ENCODE assay signal across 8 cellular contexts in genomic region chr7:127652333-127653248, GRCh38. TPM values are rescaled to one million over a fixed set of nuclear protein-coding genes. Genes with fewer than 3 reads are reported as not detected.
DNase-seq lines count a peak whose midpoint lies in the region; ATAC-seq, FAIRE-seq and TF ChIP-seq lines count a peak whose summit lies in the region.

No MANE protein-coding gene starts in this region.

- no peak for DNase-seq in Jurkat, Clone E6-1 (ENCODE audit: low read depth, low spot score)
- DNase-seq in astrocyte (ENCODE audit: low read depth) (peak; percentile 56), tibial artery (no peak), NCI-H226 (no peak)
- DNase-seq in stimulated activated naive CD4-positive, alpha-beta T cell treated with Interleukin-2 at 50 U/mL for 16 hours (lab: John Stamatoyannopoulos, UW): no peak

- peaks cover 6% of the 10 kb centered on the region for H3K36me3 ChIP-seq in astrocyte (ENCODE audit: insufficient read depth, low read length)
- no peaks in the 10 kb centered on the region for H3K36me3 ChIP-seq in tibial artery

- peak overlapping the region; percentile 83 for H2AFZ ChIP-seq in astrocyte (ENCODE audit: low read depth, low read length)

- H3K4me1 ChIP-seq in astrocyte (ENCODE audit: insufficient read depth, low read length) (peaks cover 25% of the 10 kb centered on the region), tibial artery (peaks cover 7 to 37% (median 24%) of the 10 kb centered on the region in 4 donors)

- intact Hi-C loops in tibial artery (cut with DNase I; ENCODE audit: low total_unique reads): loop anchor here (1.0 to 10.0 kb wide), 2 partner anchors 64 to 258 kb away; partner anchors contain the start of genes ARF5 and ZNF800

- H3K79me2 ChIP-seq in astrocyte (ENCODE audit: insufficient read depth, low read length): peaks cover 57% of the 10 kb centered on the region

- H3K4me3 ChIP-seq in Jurkat, Clone E6-1 (ENCODE audit: low read length): peak overlapping the region; percentile 93
- peak overlapping the region; percentile 97 for H3K4me3 ChIP-seq in astrocyte (ENCODE audit: insufficient read depth, low read depth, low read length)
- H3K4me3 ChIP-seq in tibial artery: peak overlapping the region; percentile 91 to 96

- H3K4me3 Mint-ChIP-seq in astrocyte (ENCODE audit: unreplicated experiment): no peak overlapping the region

- H3K9ac ChIP-seq in astrocyte (ENCODE audit: low read length): peak overlapping the region; percentile 96

- peak; percentile 13 for ATAC-seq in GM19452 (IDR thresholded peaks at IDR 0.05; ENCODE audit: unreplicated experiment)

- peaks cover 20% of the 10 kb centered on the region for H3K4me1 Mint-ChIP-seq in astrocyte (ENCODE audit: low read depth, unreplicated experiment)

- H3K27ac ChIP-seq in C4-2B (peak overlapping the region; percentile 96), astrocyte (ENCODE audit: low read depth, low read length) (peak overlapping the region; percentile 87), layer of hippocampus (ENCODE audit: low read depth, low read length) (peak overlapping the region; percentile 23), tibial artery (peak overlapping the region; percentile 85 to 98)

- H3K27ac Mint-ChIP-seq in astrocyte (ENCODE audit: unreplicated experiment): peak overlapping the region; percentile 94

- FAIRE-seq in astrocyte (lab: Jason Lieb, UNC): no peak

- peaks cover 1% of the 10 kb centered on the region for H3K9me3 Mint-ChIP-seq in astrocyte (ENCODE audit: unreplicated experiment)

- peaks cover 4% of the 10 kb centered on the region for H3K36me3 Mint-ChIP-seq in astrocyte (ENCODE audit: low read depth, unreplicated experiment)

- no peaks in the 10 kb centered on the region for H3K27me3 Mint-ChIP-seq in astrocyte (ENCODE audit: low read depth, unreplicated experiment)

- peaks cover 53% of the 10 kb centered on the region for H4K20me1 ChIP-seq in astrocyte (ENCODE audit: insufficient read depth, low read length)

- H3K27me3 ChIP-seq in astrocyte (ENCODE audit: insufficient read depth, low read length): no peaks in the 10 kb centered on the region
- no peaks in the 10 kb centered on the region for H3K27me3 ChIP-seq in layer of hippocampus (ENCODE audit: control insufficient read depth, insufficient read depth, low read length)
- H3K27me3 ChIP-seq in tibial artery: no peaks in the 10 kb centered on the region

- H3K9me3 ChIP-seq in astrocyte (ENCODE audit: insufficient read depth, low read depth, low read length): no peaks in the 10 kb centered on the region
- H3K9me3 ChIP-seq in tibial artery: no peaks in the 10 kb centered on the region

- peak overlapping the region; percentile 95 for H3K4me2 ChIP-seq in astrocyte (ENCODE audit: low read length)

- TF ChIP-seq CTCF in C4-2B (conservative IDR thresholded peaks at IDR 0.05) (no peak), astrocyte (IDR thresholded peaks at IDR 0.05; ENCODE audit: insufficient read depth, low read depth, low read length) (no peak), tibial artery (IDR thresholded peaks at IDR 0.05) (no peak)

RNA-seq across cellular contexts. Expression of gene SND1, which starts 0.6 kb away (rescaled TPM):
- 119 TPM for polyA plus RNA-seq in Jurkat, Clone E6-1 (2012; ENCODE audit: insufficient read depth, insufficient read length)
- total RNA-seq in astrocyte: 267 and 278 TPM in 2 replicates

RNA-seq across cellular contexts. Expression of gene PAX4, which starts 34.6 kb away (rescaled TPM):
- polyA plus RNA-seq in Jurkat, Clone E6-1 (2012; ENCODE audit: insufficient read depth, insufficient read length): not detected
- total RNA-seq in astrocyte: not detected in 2 replicates

RNA-seq across cellular contexts. Expression of gene FSCN3, which starts 59.1 kb away (rescaled TPM):
- polyA plus RNA-seq in Jurkat, Clone E6-1 (2012; ENCODE audit: insufficient read depth, insufficient read length): not detected
- total RNA-seq in astrocyte: 1.0 TPM in 1 of 2 replicates, not detected in the other

Comparison
In these comparisons a context has a peak if more than half of its experiments do, and no peak if none do; other contexts are left out.
1. H3K27ac ChIP-seq: peak in every context shown above with its lines; median percentile 96 in C4-2B; 92 in tibial artery; 87 in astrocyte; 23 in layer of hippocampus.